25 cellular contexts compared by ENCODE assay signal in the genomic region with DNA sequence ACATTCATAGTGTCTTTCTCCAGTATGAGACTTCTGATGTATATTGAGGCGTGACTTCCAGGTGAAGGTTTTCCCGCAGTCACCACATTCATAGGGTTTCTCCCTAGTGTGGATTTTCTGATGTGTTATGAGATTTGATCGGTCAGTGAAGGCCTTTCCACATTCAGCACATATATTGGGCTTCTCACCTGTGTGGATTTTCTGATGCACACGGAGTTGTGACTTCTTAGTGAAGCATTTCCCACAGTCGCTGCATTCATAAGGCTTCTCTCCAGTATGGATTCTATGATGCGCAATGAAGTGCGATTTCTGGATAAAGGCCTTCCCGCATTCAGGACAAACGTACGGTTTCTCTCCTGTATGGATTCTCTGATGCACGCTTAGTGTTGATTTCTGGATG. TPM values are rescaled to one million over a fixed set of nuclear protein-coding genes. Genes with fewer than 3 reads are reported as not detected.
A peak's percentile ranks its signal among the peaks of the same experiment; 100 is the strongest.
DNase-seq lines count a peak whose midpoint lies in the region; ATAC-seq, FAIRE-seq and TF ChIP-seq lines count a peak whose summit lies in the region.
"Had no signal": no experiment of that assay in that cellular context is flagged by ENCODE, and none has a peak within 500 bp of the region (broad histone marks: within the 10 kb centered on the region; RNA-seq: fewer than 3 reads in every experiment).

No MANE protein-coding gene starts in this region.

- H3K9me3 ChIP-seq in mammary epithelial cell (replicated peaks; ENCODE audit: insufficient read depth, low read length) = peaks cover 48% of the 10 kb centered on the region
- peaks cover 23% of the 10 kb centered on the region; the same call in 1 of the 2 replicates for H3K9me3 ChIP-seq in PC-3 (ENCODE audit: low read length)
- peaks cover 7% of the 10 kb centered on the region for H3K9me3 ChIP-seq in K562 (replicated peaks; ENCODE audit: control insufficient read depth, insufficient read depth, low read depth, low read length)
- peaks cover 0 to 4% (median 0%) of the 10 kb centered on the region in 4 donors for H3K9me3 ChIP-seq in pancreas
- H3K9me3 ChIP-seq: BE2C had no signal

- H3K79me2 ChIP-seq in mammary epithelial cell (ENCODE audit: insufficient read depth, low read length) (no peaks in the 10 kb centered on the region), PC-3 (ENCODE audit: low read length) (no peaks in the 10 kb centered on the region), K562 (ENCODE audit: control insufficient read depth, insufficient read depth, low read length) (no peaks in the 10 kb centered on the region)

- POLR2A ChIA-PET in MCF 10A (lab: Yijun Ruan, JAX) (no interaction called here), PC-3 (lab: Charles Lee; ENCODE audit: unreplicated experiment) (no interaction called here), K562 (lab: Yijun Ruan, JAX) (no interaction called here)

- no peak for FAIRE-seq in K562 (lab: Jason Lieb, UNC)
- no peak for FAIRE-seq in pancreas (lab: Jason Lieb, UNC)
- FAIRE-seq: A204.1, GM12891, GM18507, H1 had no signal

- H3K9ac ChIP-seq in mammary epithelial cell (ENCODE audit: insufficient read depth, low read length) (no peak overlapping the region), PC-3 (ENCODE audit: low read length) (no peak overlapping the region), K562 (ENCODE audit: insufficient read depth in 1 of 2, low read depth in 2 of 2, low read length in 2 of 2) (no peak overlapping the region)
- H3K9ac ChIP-seq: BLaER1 treated with 17β-estradiol and CSF1 and Interleukin-3, amounts not matched to agents 10 nM and 100 nM had no signal

- H3K27me3 Mint-ChIP-seq in MCF 10A (ENCODE audit: insufficient read depth, unreplicated experiment) = no peaks in the 10 kb centered on the region
- H3K27me3 Mint-ChIP-seq: CD4-positive, alpha-beta T cell had no signal

- H3K4me1 ChIP-seq in mammary epithelial cell (ENCODE audit: insufficient read depth, low read length) = no peaks in the 10 kb centered on the region
- peaks cover 9% of the 10 kb centered on the region; the same call in 1 of the 2 replicates for H3K4me1 ChIP-seq in PC-3 (ENCODE audit: insufficient read depth, low read length)
- H3K4me1 ChIP-seq in K562 (replicated peaks in 1 of 2; ENCODE audit: control insufficient read depth in 2 of 2, insufficient read depth in 2 of 2, low read length in 2 of 2) = no peaks in the 10 kb centered on the region
- H3K4me1 ChIP-seq in pancreas = no peaks in the 10 kb centered on the region
- H3K4me1 ChIP-seq: BE2C; BLaER1 treated with 17β-estradiol and CSF1 and Interleukin-3, amounts not matched to agents 10 nM and 100 nM had no signal

- in situ Hi-C loops in mammary epithelial cell (cut with MboI; ENCODE audit: low sequenced_read_pairs in 2 of 2) = no loop called here
- in situ Hi-C loops in K562 (cut with MboI) = no loop called here

- H3K4me3 ChIP-seq in mammary epithelial cell (replicated peaks in 1 of 3; ENCODE audit: insufficient read depth in 1 of 3, low read depth in 2 of 3, low read length in 3 of 3) = no peak overlapping the region
- H3K4me3 ChIP-seq in PC-3 (ENCODE audit: low read length) = no peak overlapping the region
- no peak overlapping the region for H3K4me3 ChIP-seq in K562
- H3K4me3 ChIP-seq in pancreas = no peak overlapping the region

- H4K20me1 ChIP-seq in mammary epithelial cell (ENCODE audit: insufficient read depth, low read length) (no peaks in the 10 kb centered on the region), PC-3 (ENCODE audit: low read length) (no peaks in the 10 kb centered on the region), K562 (replicated peaks; ENCODE audit: control insufficient read depth, insufficient read depth, low read length) (no peaks in the 10 kb centered on the region)
- H4K20me1 ChIP-seq: BLaER1 treated with 17β-estradiol and CSF1 and Interleukin-3, amounts not matched to agents 10 nM and 100 nM had no signal

- ATAC-seq in PC-3 (no peak), K562 (no peak), pancreas (no peak), GM21529 (IDR thresholded peaks at IDR 0.05; ENCODE audit: unreplicated experiment) (no peak)

- no peak for TF ChIP-seq EP300 in K562 (IDR thresholded peaks at IDR 0.05; ENCODE audit: low read length)

- CTCF ChIA-PET in MCF 10A (lab: Yijun Ruan, JAX) = no interaction called here
- CTCF ChIA-PET in mammary epithelial cell (lab: Charles Lee; ENCODE audit: low non-redundant PET) = no interaction called here
- CTCF ChIA-PET in PC-3 (lab: Charles Lee) = no interaction called here
- CTCF ChIA-PET in K562 (lab: Yijun Ruan, JAX; ENCODE audit: low intra/inter-chr PET ratio) = no interaction called here

- no peak for DNase-seq in MCF 10A (ENCODE audit: unreplicated experiment)
- no peak for DNase-seq in mammary epithelial cell
- no peak for DNase-seq in PC-3
- no peak for DNase-seq in K562 (ENCODE audit: extremely low read depth in 1 of 4, low spot score in 3 of 4)
- no peak for DNase-seq in pancreas
- no peak for DNase-seq in NCI-H1417 (lab: John Stamatoyannopoulos, UW)
- DNase-seq: ACHN; AML-193; BE2C; Calu3; CD4-positive, alpha-beta T cell; COR-L47; DMS53; DMS79 treated with DMSO at 0.1 percent for 48 hours; GF-D8; H7; HCEC 1CT had no signal

- H3F3A ChIP-seq in PC-3 (ENCODE audit: low read length, unreplicated experiment) = no peaks in the 10 kb centered on the region

- H3K27ac ChIP-seq in mammary epithelial cell (ENCODE audit: insufficient read depth, low read depth, low read length) = no peak overlapping the region
- H3K27ac ChIP-seq in PC-3 (ENCODE audit: low read length) = peak overlapping the region; percentile 75
- no peak overlapping the region for H3K27ac ChIP-seq in K562 (ENCODE audit: extremely low read depth, low read depth, low read length)
- no peak overlapping the region for H3K27ac ChIP-seq in pancreas
- H3K27ac ChIP-seq: 22Rv1; BLaER1 treated with 17β-estradiol and CSF1 and Interleukin-3, amounts not matched to agents 10 nM and 100 nM had no signal

- intact Hi-C loops in MCF 10A (cut with micrococcal nuclease) = no loop called here
- intact Hi-C loops in mammary epithelial cell (cut with micrococcal nuclease) = no loop called here
- intact Hi-C loops in PC-3 (cut with micrococcal nuclease) = no loop called here
- intact Hi-C loops in K562 (cut with micrococcal nuclease) = no loop called here
- intact Hi-C loops in pancreas (cut with DNase I) = no loop called here

- BruUV-seq in MCF 10A (replicated peaks; lab: Mats Ljungman, UMichigan) (TSS peak; percentile 17), mammary epithelial cell (replicated peaks; lab: Mats Ljungman, UMichigan) (no TSS peak), PC-3 (replicated peaks; lab: Mats Ljungman, UMichigan) (no TSS peak), K562 (replicated peaks; lab: Mats Ljungman, UMichigan) (no TSS peak)

- H3K4me1 Mint-ChIP-seq in MCF 10A (ENCODE audit: insufficient read depth, unreplicated experiment) = no peaks in the 10 kb centered on the region
- H3K4me1 Mint-ChIP-seq: CD14-positive monocyte had no signal

- H3K27me3 ChIP-seq in mammary epithelial cell (ENCODE audit: insufficient read depth, low read length) = no peaks in the 10 kb centered on the region
- no peaks in the 10 kb centered on the region for H3K27me3 ChIP-seq in PC-3 (ENCODE audit: low read length)
- no peaks in the 10 kb centered on the region for H3K27me3 ChIP-seq in K562 (ENCODE audit: control insufficient read depth in 2 of 2, insufficient read depth in 2 of 2, low read length in 2 of 2)
- H3K27me3 ChIP-seq in pancreas = peaks cover 0 to 7% (median 0%) of the 10 kb centered on the region in 4 donors
- H3K27me3 ChIP-seq: BE2C had no signal

- H3K36me3 Mint-ChIP-seq in MCF 10A (ENCODE audit: insufficient read depth, unreplicated experiment) = peaks cover 22% of the 10 kb centered on the region

- TF ChIP-seq CTCF in MCF 10A (IDR thresholded peaks at IDR 0.05; ENCODE audit: unreplicated experiment) (no peak), mammary epithelial cell (conservative IDR thresholded peaks at IDR 0.05 in 1 of 2, IDR thresholded peaks at IDR 0.05 in 1 of 2; ENCODE audit: extremely low read depth in 1 of 2, insufficient read depth in 1 of 2, low read depth in 1 of 2, low read length in 2 of 2) (no peak), PC-3 (conservative IDR thresholded peaks at IDR 0.05; ENCODE audit: low read depth, low read length) (no peak), K562 (IDR thresholded peaks at IDR 0.05 in 2 of 3, conservative IDR thresholded peaks at IDR 0.05 in 1 of 3; ENCODE audit: insufficient read depth in 2 of 3, low read depth in 1 of 3, low read length in 3 of 3) (no peak), pancreas (IDR thresholded peaks at IDR 0.05) (no peak)

- dilution Hi-C loops in mammary epithelial cell (cut with HindIII; ENCODE audit: low sequenced_read_pairs) = loop anchor here (5.0 kb wide), 2 partner anchors 45 to 65 kb away; no protein-coding TSS in a partner anchor

- H3K9me3 Mint-ChIP-seq in MCF 10A (ENCODE audit: unreplicated experiment) = peaks cover 18% of the 10 kb centered on the region

- no peak overlapping the region for H3K27ac Mint-ChIP-seq in MCF 10A (ENCODE audit: low read depth, unreplicated experiment)
- H3K27ac Mint-ChIP-seq: CD14-positive monocyte; CD4-positive, alpha-beta T cell had no signal

- WGBS in mammary epithelial cell (ENCODE audit: low coverage, missing lambda C conversion rate) = 80% methylated on average over 7 of the region's 11 CpGs
- 89% methylated on average over 8 of the region's 11 CpGs for WGBS in K562 (ENCODE audit: insufficient coverage, low coverage, missing lambda C conversion rate)
- WGBS in pancreas, 2 donors = 89 to 97% methylated on average over 11 of the region's 11 CpGs

- no peak overlapping the region for H3K4me3 Mint-ChIP-seq in MCF 10A (ENCODE audit: unreplicated experiment)
- H3K4me3 Mint-ChIP-seq: CD14-positive monocyte; CD4-positive, alpha-beta T cell had no signal

- H3K36me3 ChIP-seq in mammary epithelial cell (ENCODE audit: insufficient read depth, low read length) (no peaks in the 10 kb centered on the region), PC-3 (ENCODE audit: low read depth, low read length) (peaks cover 44% of the 10 kb centered on the region), K562 (ENCODE audit: control insufficient read depth, insufficient read depth, low read length) (peaks cover 8% of the 10 kb centered on the region; the same call in 1 of the 3 replicates), pancreas (peaks cover 0 to 10% (median 3%) of the 10 kb centered on the region in 3 donors)
- H3K36me3 ChIP-seq: BE2C had no signal

- H3K4me2 ChIP-seq in mammary epithelial cell (ENCODE audit: insufficient read depth, low read depth, low read length) (no peak overlapping the region), PC-3 (ENCODE audit: low read length) (no peak overlapping the region), K562 (ENCODE audit: insufficient read depth, low read length) (no peak overlapping the region)
- H3K4me2 ChIP-seq: BLaER1 treated with 17β-estradiol and CSF1 and Interleukin-3, amounts not matched to agents 10 nM and 100 nM had no signal

- no peaks in the 10 kb centered on the region for H3K9me2 ChIP-seq in PC-3 (replicated peaks; ENCODE audit: low read length)

- H3K9me1 ChIP-seq in K562 (ENCODE audit: control insufficient read depth, insufficient read depth, low read length) = no peaks in the 10 kb centered on the region

- no peak overlapping the region for H2AFZ ChIP-seq in mammary epithelial cell (ENCODE audit: low read depth, low read length)
- no peak overlapping the region for H2AFZ ChIP-seq in PC-3 (ENCODE audit: low read length)
- H2AFZ ChIP-seq in K562 (ENCODE audit: low read depth, low read length) = no peak overlapping the region

- TF ChIP-seq RAD21 in K562 (CRISPR knock-in tag; conservative IDR thresholded peaks at IDR 0.05 in 1 of 2, IDR thresholded peaks at IDR 0.05 in 1 of 2) = no peak

- no peak for TF ChIP-seq POLR2A in K562 (conservative IDR thresholded peaks at IDR 0.05)

RNA-seq across cellular contexts. Expression of gene ZNF41, which starts 35.4 kb away (rescaled TPM):
- total RNA-seq in MCF 10A (2022) = 5.6 and 7.0 TPM in 2 replicates
- 1 to 10 TPM; 6.0 to 9.5 TPM for total RNA-seq in mammary epithelial cell
- 3.5 TPM for polyA plus RNA-seq in mammary epithelial cell
- polyA minus RNA-seq in mammary epithelial cell = 7.2 TPM
- total RNA-seq in PC-3 (2014; rRNA removed) = 11.1 and 11.3 TPM in 2 replicates
- 5.4 and 15.9 TPM in 2 replicates for total RNA-seq in K562 (2011; cell fraction: chromatin; rRNA removed; ENCODE audit: low replicate concordance)
- 4.2 and 5.9 TPM in 2 replicates for total RNA-seq in K562 (2011; cell fraction: nucleolus; rRNA removed)
- 7.6 and 8.9 TPM in 2 replicates for total RNA-seq in K562 (2011; cell fraction: nucleoplasm; rRNA removed)
- total RNA-seq in K562 (2014; rRNA removed) = 5.9 and 6.1 TPM in 2 replicates
- 7.3 and 8.6 TPM in 2 replicates for total RNA-seq in K562 (2014; rRNA removed; fragmentation: Illumina TruSeq; extraction: Trizol)
- 7.6 and 7.8 TPM in 2 replicates for total RNA-seq in K562 (2015; rRNA removed; fragmentation: Illumina TruSeq; extraction: Trizol)
- total RNA-seq in K562 (2021) = 6.8 and 6.9 TPM in 2 replicates
- polyA plus RNA-seq in K562 (2011; rRNA removed) = 5.0 and 6.6 TPM in 2 replicates
- 2.2 and 2.6 TPM in 2 replicates for polyA plus RNA-seq in K562 (2011; cell fraction: cytosol; rRNA removed)
- 5.4 TPM in 2 replicates for polyA plus RNA-seq in K562 (2011; cell fraction: nucleus; rRNA removed)
- 4.0 and 4.3 TPM in 2 replicates for polyA plus RNA-seq in K562 (2012)
- polyA plus RNA-seq in K562 (2014; fragmentation: Illumina TruSeq; extraction: Trizol) = 6.7 and 7.7 TPM in 2 replicates
- polyA plus RNA-seq in K562 (2014; fragmentation: Nextera tagmentation; extraction: Ambion mirVana) = 1 to 10 TPM in 1 of 2 experiments, under 1 TPM in 1; 0.53 to 2.5 TPM
- polyA plus RNA-seq in K562 (2014; rRNA removed) = 5.2 and 5.3 TPM in 2 replicates
- 10.5 and 13.8 TPM in 2 replicates for polyA minus RNA-seq in K562 (2011; rRNA and poly(A)+ RNA removed)
- 2.7 and 5.9 TPM in 2 replicates for polyA minus RNA-seq in K562 (2011; cell fraction: cytosol; rRNA and poly(A)+ RNA removed)
- 3.5 and 3.6 TPM in 2 replicates for polyA minus RNA-seq in K562 (2011; cell fraction: nucleus; rRNA and poly(A)+ RNA removed)
- total RNA-seq in pancreas = 1 to 10 TPM; 2.3 to 6.7 (median 3.4) TPM
- polyA plus RNA-seq in pancreas = 1 to 10 TPM; 1.8 to 4.7 TPM
